Comparison of ENCODE assay signal across 13 cellular contexts in the genomic region with DNA sequence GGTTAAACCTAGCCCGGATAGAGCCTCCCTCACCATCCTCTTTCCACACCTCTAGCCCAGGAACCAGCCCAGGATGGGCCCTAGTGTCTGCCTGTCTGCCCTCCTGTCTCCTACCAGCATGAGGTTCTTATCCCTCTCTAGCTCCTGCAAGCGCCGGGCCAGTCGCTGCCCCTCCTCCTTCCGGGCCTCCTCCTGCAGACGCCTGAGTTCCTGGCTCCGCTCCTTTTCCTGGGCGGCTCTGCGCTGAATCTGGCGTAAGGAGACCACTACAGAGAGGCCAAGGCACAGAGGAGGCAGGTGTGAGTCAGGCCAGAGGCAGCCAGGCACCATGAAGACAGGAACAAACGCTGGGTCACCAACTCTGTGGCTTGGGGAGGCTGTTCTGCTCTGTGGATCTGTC. TPM values are rescaled to one million over a fixed set of nuclear protein-coding genes. Genes with fewer than 3 reads are reported as not detected.
DNase-seq lines count a peak whose midpoint lies in the region; ATAC-seq and TF ChIP-seq lines count a peak whose summit lies in the region.
"Had no signal": no experiment of that assay in that cellular context is flagged by ENCODE, and none has a peak within 500 bp of the region (broad histone marks: within the 10 kb centered on the region; RNA-seq: fewer than 3 reads in every experiment).

No MANE protein-coding gene starts in this region.

- H2AFZ ChIP-seq in trophoblast cell (ENCODE audit: insufficient read depth, low read length, poor library complexity), result no peak overlapping the region

- ATAC-seq in foreskin keratinocyte, result no peak
- ATAC-seq in GM19324 (IDR thresholded peaks at IDR 0.05; ENCODE audit: low FRiP score, unreplicated experiment), result no peak

- H4K12ac ChIP-seq in trophoblast cell (ENCODE audit: low read depth, low read length), result no peak overlapping the region

- WGBS in trophoblast cell (ENCODE audit: extremely low coverage, insufficient coverage, insufficient read length), result no CpG with 5 or more reads among the region's 11 CpGs

- no peaks in the 10 kb centered on the region for H3K27me3 ChIP-seq in cardiac muscle cell
- H3K27me3 ChIP-seq in trophoblast cell (ENCODE audit: insufficient read depth, low read length), result no peaks in the 10 kb centered on the region
- H3K27me3 ChIP-seq in foreskin keratinocyte, result no peaks in the 10 kb centered on the region

- H2BK120ac ChIP-seq in trophoblast cell (ENCODE audit: insufficient read depth, low read length, poor library complexity), result no peak overlapping the region

- H2AK5ac ChIP-seq in trophoblast cell (ENCODE audit: low read length), result no peak overlapping the region

- H3K4me2 ChIP-seq in trophoblast cell (ENCODE audit: low read length), result no peak overlapping the region

- no peak overlapping the region for H4K8ac ChIP-seq in trophoblast cell (ENCODE audit: low read depth, low read length)

- H3K27ac ChIP-seq in cardiac muscle cell, result no peak overlapping the region
- no peak overlapping the region for H3K27ac ChIP-seq in trophoblast cell (ENCODE audit: low read depth, low read length)
- no peak overlapping the region for H3K27ac ChIP-seq in foreskin keratinocyte

- no peak overlapping the region for H3K4ac ChIP-seq in trophoblast cell (ENCODE audit: low read depth, low read length)

- no peak overlapping the region for H2BK5ac ChIP-seq in trophoblast cell (ENCODE audit: low read depth, low read length, poor library complexity)

- no peak overlapping the region for H3K4me3 ChIP-seq in cardiac muscle cell
- H3K4me3 ChIP-seq in trophoblast cell (ENCODE audit: low read depth, low read length), result no peak overlapping the region
- H3K4me3 ChIP-seq: esophagus muscularis mucosa had no signal

- H3K14ac ChIP-seq in trophoblast cell (ENCODE audit: low read length), result no peak overlapping the region

- no peak overlapping the region for H4K91ac ChIP-seq in trophoblast cell (ENCODE audit: low read depth, low read length)

- no peaks in the 10 kb centered on the region for H3K4me1 ChIP-seq in cardiac muscle cell (ENCODE audit: low read depth)
- H3K4me1 ChIP-seq in trophoblast cell (ENCODE audit: control insufficient read depth in 1 of 2, insufficient read depth in 2 of 2, low read length in 2 of 2), result peaks cover 4 to 7% of the 10 kb centered on the region in 2 experiments
- no peaks in the 10 kb centered on the region for H3K4me1 ChIP-seq in foreskin keratinocyte

- no peak overlapping the region for H3K18ac ChIP-seq in trophoblast cell (ENCODE audit: low read length)

- no peaks in the 10 kb centered on the region for H3K79me1 ChIP-seq in trophoblast cell (ENCODE audit: low read length)

- no peak overlapping the region for H3K9ac ChIP-seq in trophoblast cell (ENCODE audit: low read length)

- TF ChIP-seq CTCF in cardiac muscle cell (IDR thresholded peaks at IDR 0.05; ENCODE audit: low read depth, low read length), result no peak
- no peak for TF ChIP-seq CTCF in foreskin keratinocyte (conservative IDR thresholded peaks at IDR 0.05)

- no peak overlapping the region for H3K23ac ChIP-seq in trophoblast cell (ENCODE audit: low read length)

- peak; percentile 91 for DNase-seq in EL
- peak; percentile 56 for DNase-seq in amniotic stem cell (lab: John Stamatoyannopoulos, UW)
- DNase-seq in cardiac muscle cell (ENCODE audit: low read depth in 1 of 2, low spot score in 1 of 2), result peak; percentile 38 to 91
- peak; percentile 59 to 77 for DNase-seq in trophoblast cell
- DNase-seq in foreskin keratinocyte, result no peak
- DNase-seq in foreskin melanocyte, result no peak
- DNase-seq in NCI-H526 treated with DMSO at 0.1 percent for 48 hours (lab: John Stamatoyannopoulos, UW), result no peak
- DNase-seq: activated effector memory CD4-positive, alpha-beta T cell treated with Interleukin-2 at 50 U/mL for 16 hours; CD4-positive, alpha-beta memory T cell; KBM-7; naive B cell had no signal

- H2BK12ac ChIP-seq in trophoblast cell (ENCODE audit: low read length), result no peak overlapping the region

- H3K9me3 ChIP-seq in cardiac muscle cell (ENCODE audit: low read depth), result no peaks in the 10 kb centered on the region
- H3K9me3 ChIP-seq in trophoblast cell (ENCODE audit: insufficient read depth, low read depth, low read length), result peaks cover 2% of the 10 kb centered on the region
- H3K9me3 ChIP-seq: esophagus muscularis mucosa had no signal

- H3K36me3 ChIP-seq in cardiac muscle cell, result no peaks in the 10 kb centered on the region
- peaks cover 17 to 24% of the 10 kb centered on the region in 2 experiments for H3K36me3 ChIP-seq in trophoblast cell (ENCODE audit: control insufficient read depth in 1 of 2, insufficient read depth in 2 of 2, low read length in 2 of 2)

- H3K79me2 ChIP-seq in trophoblast cell (ENCODE audit: control insufficient read depth, insufficient read depth, low read length, poor library complexity), result no peaks in the 10 kb centered on the region

RNA-seq across cellular contexts. Expression of gene PSORS1C2, which starts 4.3 kb away (rescaled TPM):
- total RNA-seq in cardiac muscle cell (not detected in 2 replicates), foreskin keratinocyte (not detected in 2 replicates)
- polyA plus RNA-seq in cardiac muscle cell (not detected in 2 replicates), foreskin keratinocyte (not detected in 2 replicates)
- polyA plus RNA-seq in trophoblast cell (2013), result not detected in 2 replicates
- total RNA-seq: CD4-positive, alpha-beta memory T cell; esophagus muscularis mucosa had no signal
- polyA plus RNA-seq: CD4-positive, alpha-beta memory T cell had no signal

RNA-seq across cellular contexts. Expression of gene CCHCR1, which starts 14.5 kb away (rescaled TPM):
- total RNA-seq in cardiac muscle cell, result 25.1 and 55.5 TPM in 2 replicates
- 29.1 and 29.6 TPM in 2 replicates for polyA plus RNA-seq in cardiac muscle cell
- polyA plus RNA-seq in trophoblast cell (2013), result 7.3 and 8.1 TPM in 2 replicates
- 18.4 and 21.8 TPM in 2 replicates for total RNA-seq in foreskin keratinocyte
- polyA plus RNA-seq in foreskin keratinocyte, result 16.7 and 18.5 TPM in 2 replicates

RNA-seq across cellular contexts. Expression of gene TCF19, which starts 15.2 kb away (rescaled TPM):
- total RNA-seq in cardiac muscle cell (3.7 and 7.0 TPM in 2 replicates), foreskin keratinocyte (43.9 and 51.7 TPM in 2 replicates)
- polyA plus RNA-seq in cardiac muscle cell (3.5 and 7.3 TPM in 2 replicates), foreskin keratinocyte (29.8 and 38.4 TPM in 2 replicates)
- 7.1 and 7.5 TPM in 2 replicates for polyA plus RNA-seq in trophoblast cell (2013)

RNA-seq across cellular contexts. Expression of gene CDSN, which starts 22.9 kb away (rescaled TPM):
- not detected in 2 replicates for total RNA-seq in cardiac muscle cell
- polyA plus RNA-seq in cardiac muscle cell, result not detected in 2 replicates
- 0.01 TPM in 1 of 2 replicates, not detected in the other for polyA plus RNA-seq in trophoblast cell (2013)
- total RNA-seq in foreskin keratinocyte, result 0.88 and 1.3 TPM in 2 replicates
- 0.86 and 1.4 TPM in 2 replicates for polyA plus RNA-seq in foreskin keratinocyte
- total RNA-seq: CD4-positive, alpha-beta memory T cell; esophagus muscularis mucosa had no signal
- polyA plus RNA-seq: CD4-positive, alpha-beta memory T cell had no signal

RNA-seq across cellular contexts. Expression of gene POU5F1, which starts 27.3 kb away (rescaled TPM):
- total RNA-seq in cardiac muscle cell, result 1.5 and 1.6 TPM in 2 replicates
- polyA plus RNA-seq in cardiac muscle cell, result 1.3 TPM in 1 of 2 replicates, not detected in the other
- polyA plus RNA-seq in trophoblast cell (2013), result 3.6 and 4.2 TPM in 2 replicates
- total RNA-seq in foreskin keratinocyte, result 0.61 and 0.71 TPM in 2 replicates
- 0.90 and 1.1 TPM in 2 replicates for polyA plus RNA-seq in foreskin keratinocyte
- total RNA-seq: CD4-positive, alpha-beta memory T cell had no signal
- polyA plus RNA-seq: CD4-positive, alpha-beta memory T cell had no signal

Comparison
In these comparisons a context has a peak if more than half of its experiments do, and no peak if none do; other contexts are left out.
1. DNase-seq: peak in EL (single experiment), amniotic stem cell (single experiment), cardiac muscle cell (2 of 2) and trophoblast cell (2 of 2); none in foreskin keratinocyte (0 of 2), foreskin melanocyte (single experiment) and NCI-H526 treated with DMSO at 0.1 percent for 48 hours (single experiment).